8 cellular contexts compared by ENCODE assay signal in genomic region chr17:4966844-4967538, GRCh38. TPM values are rescaled to one million over a fixed set of nuclear protein-coding genes. Genes with fewer than 3 reads are reported as not detected.
DNase-seq lines count a peak whose midpoint lies in the region; ATAC-seq, FAIRE-seq and TF ChIP-seq lines count a peak whose summit lies in the region.

No MANE protein-coding gene starts in this region.

- H3K36me3 ChIP-seq in heart right ventricle (peaks cover 0 to 49% (median 13%) of the 10 kb centered on the region in 9 donors), upper lobe of left lung (peaks cover 4 to 34% (median 19%) of the 10 kb centered on the region in 4 donors)

- intact Hi-C loops in heart right ventricle (cut with DNase I): loop anchor here in 7 of 10 donors (1.0 to 5.0 kb wide), 9 partner anchors 17 to 60 kb away; partner anchors contain the start of genes PFN1 (in 2 of the 7), CAMTA2 (in 1 of the 7), INCA1 (in 1 of the 7) and KIF1C (in 1 of the 7)

- H3K9me3 ChIP-seq in heart right ventricle (no peaks in the 10 kb centered on the region), upper lobe of left lung (no peaks in the 10 kb centered on the region)

- H3K27me3 ChIP-seq in heart right ventricle (no peaks in the 10 kb centered on the region), upper lobe of left lung (no peaks in the 10 kb centered on the region)

- 0% methylated on average over 42 of the region's 42 CpGs for WGBS in heart right ventricle, 2 donors
- WGBS in upper lobe of left lung, 2 donors: 0% methylated on average over 16 to 28 of the region's 42 CpGs

- peak; percentile 93 for DNase-seq in GM12891 (ENCODE audit: insufficient read length, low spot score)
- DNase-seq in NCI-H1105 (lab: John Stamatoyannopoulos, UW): peak; percentile 99
- peak; percentile 100 for DNase-seq in amniotic epithelial cell (ENCODE audit: low read depth)
- peak; percentile 96 to 99 for DNase-seq in heart right ventricle
- peak; percentile 100 for DNase-seq in pons (ENCODE audit: low spot score)
- peak; percentile 94 to 99 for DNase-seq in upper lobe of left lung

- H3K27ac ChIP-seq in heart right ventricle (peak overlapping the region; percentile 89 to 97 (median 96)), upper lobe of left lung (peak overlapping the region; percentile 90 to 95 (median 94))

- TF ChIP-seq CTCF in heart right ventricle (IDR thresholded peaks at IDR 0.05) (no peak), upper lobe of left lung (IDR thresholded peaks at IDR 0.05) (peak in 1 of 6 experiments; percentile 13)

- no peak for TF ChIP-seq EP300 in upper lobe of left lung (IDR thresholded peaks at IDR 0.05)

- peak overlapping the region; percentile 53 to 82 (median 72) for H3K4me3 ChIP-seq in heart right ventricle
- H3K4me3 ChIP-seq in upper lobe of left lung: peak overlapping the region; percentile 51 to 85 (median 74)

- peaks cover 11 to 45% (median 34%) of the 10 kb centered on the region in 9 donors for H3K4me1 ChIP-seq in heart right ventricle
- peaks cover 26 to 34% (median 29%) of the 10 kb centered on the region in 4 donors for H3K4me1 ChIP-seq in upper lobe of left lung

- TF ChIP-seq POLR2A in GM12891 (IDR thresholded peaks at IDR 0.05; ENCODE audit: low read depth, low read length) (peak; percentile 47), upper lobe of left lung (IDR thresholded peaks at IDR 0.05) (peak in 2 of 4 donors; percentile 22 to 33)

- FAIRE-seq in GM12891 (lab: Jason Lieb, UNC): peak; percentile 100

- peak; percentile 85 for ATAC-seq in HG02642 (IDR thresholded peaks at IDR 0.05; ENCODE audit: poor library complexity, unreplicated experiment)
- ATAC-seq in SK-N-SH treated with all-trans-retinoic acid at 6 μM for 48 hours: peak; percentile 91
- peak; percentile 88 to 95 (median 92) for ATAC-seq in heart right ventricle
- ATAC-seq in upper lobe of left lung (ENCODE audit: low FRiP score in 2 of 2): peak; percentile 93 to 97

TF ChIP-seq in GM12891, 5 proteins besides CTCF, POLR2A, EP300 and RAD21:
- TF ChIP-seq TAF1 (IDR thresholded peaks at IDR 0.05; ENCODE audit: low read depth, low read length) (no peak), POU2F2 (IDR thresholded peaks at IDR 0.05; ENCODE audit: low read depth, low read length) (0 out of 2 replicates have a peak, but pooled peaks have one; percentile 33), POLR2AphosphoS5 (IDR thresholded peaks at IDR 0.05; ENCODE audit: low read depth, low read length) (no peak), SPI1 (IDR thresholded peaks at IDR 0.05; ENCODE audit: low read depth, low read length) (no peak), PAX5 (IDR thresholded peaks at IDR 0.05; ENCODE audit: insufficient read depth, low read length, severe bottlenecking) (no peak)

TF ChIP-seq in SK-N-SH treated with all-trans-retinoic acid at 6 μM for 48 hours, 23 proteins besides CTCF, POLR2A, EP300 and RAD21:
- TF ChIP-seq ZFP3 (CRISPR knock-in tag; IDR thresholded peaks at IDR 0.05) (0 out of 2 replicates have a peak, but pooled peaks have one; percentile 56), ZFP30 (CRISPR knock-in tag; IDR thresholded peaks at IDR 0.05) (no peak)
TF ChIP-seq in SK-N-SH treated with all-trans-retinoic acid at 6 μM for 48 hours: peak in this region for 1.

RNA-seq across cellular contexts. Expression of gene SPAG7, which starts 0.6 kb away (rescaled TPM):
- 95.2 TPM for polyA plus RNA-seq in GM12891 (2012; ENCODE audit: low read depth, missing spikeins)
- total RNA-seq in heart right ventricle (100 to 1,000 TPM in 9 of 10 donors, 10 to 100 TPM in 1; 95.5 to 189 (median 135) TPM), upper lobe of left lung (10 to 100 TPM; 48.2 to 66.4 (median 63.8) TPM)
- 100 to 1,000 TPM; 134 to 157 TPM for polyA plus RNA-seq in heart right ventricle

RNA-seq across cellular contexts. Expression of gene ENO3, which starts 16.1 kb away (rescaled TPM):
- polyA plus RNA-seq in GM12891 (2012; ENCODE audit: low read depth, missing spikeins): 38.5 TPM
- total RNA-seq in heart right ventricle: 1,000 to 10,000 TPM in 2 of 10 donors, 100 to 1,000 TPM in 8; 609 to 1,418 (median 746) TPM
- polyA plus RNA-seq in heart right ventricle: 1,000 to 10,000 TPM in 1 of 2 donors, 100 to 1,000 TPM in 1; 143 to 1,668 TPM
- total RNA-seq in upper lobe of left lung: 10 to 100 TPM in 3 of 6 donors, 1 to 10 TPM in 3; 4.3 to 49.2 (median 10.6) TPM

RNA-seq across cellular contexts. Expression of gene PFN1, which starts 18.7 kb away (rescaled TPM):
- polyA plus RNA-seq in GM12891 (2012; ENCODE audit: low read depth, missing spikeins): 2,115 TPM
- total RNA-seq in heart right ventricle: 100 to 1,000 TPM; 144 to 376 (median 160) TPM
- 100 to 1,000 TPM; 170 to 830 TPM for polyA plus RNA-seq in heart right ventricle
- 100 to 1,000 TPM; 403 to 814 (median 641) TPM for total RNA-seq in upper lobe of left lung

RNA-seq across cellular contexts. Expression of gene CAMTA2, which starts 20.5 kb away (rescaled TPM):
- 15.5 TPM for polyA plus RNA-seq in GM12891 (2012; ENCODE audit: low read depth, missing spikeins)
- total RNA-seq in heart right ventricle (10 to 100 TPM; 26.0 to 42.0 (median 33.7) TPM), upper lobe of left lung (100 to 1,000 TPM in 2 of 6 donors, 10 to 100 TPM in 4; 27.1 to 162 (median 50.8) TPM)
- 10 to 100 TPM; 43.1 to 74.3 TPM for polyA plus RNA-seq in heart right ventricle

RNA-seq across cellular contexts. Expression of gene RNF167, which starts 26.9 kb away (rescaled TPM):
- polyA plus RNA-seq in GM12891 (2012; ENCODE audit: low read depth, missing spikeins): 110 TPM
- total RNA-seq in heart right ventricle: 100 to 1,000 TPM in 1 of 10 donors, 10 to 100 TPM in 9; 65.0 to 104 (median 80.9) TPM
- 100 to 1,000 TPM; 132 to 202 TPM for polyA plus RNA-seq in heart right ventricle
- total RNA-seq in upper lobe of left lung: 100 to 1,000 TPM in 2 of 6 donors, 10 to 100 TPM in 4; 41.9 to 130 (median 72.9) TPM

Comparison
In these comparisons a context has a peak if more than half of its experiments do, and no peak if none do; other contexts are left out.
1. Peak in every context shown above with its lines: DNase-seq, ATAC-seq, H3K4me3 ChIP-seq and H3K27ac ChIP-seq.
2. RNA of gene ENO3, which starts 16.1 kb away (total RNA-seq): 609 to 1,418 TPM in heart right ventricle; 4.3 to 49.2 TPM in upper lobe of left lung; every median in the first group is over 10 times any median in the second.